In genomic region chr17:65552214-65552613, GRCh38 we compare ENCODE assay signal across 26 cellular contexts. TPM values are rescaled to one million over a fixed set of nuclear protein-coding genes. Genes with fewer than 3 reads are reported as not detected.
DNase-seq lines count a peak whose midpoint lies in the region; ATAC-seq and TF ChIP-seq lines count a peak whose summit lies in the region.
"Had no signal": no experiment of that assay in that cellular context is flagged by ENCODE, and none has a peak within 500 bp of the region (broad histone marks: within the 10 kb centered on the region; RNA-seq: fewer than 3 reads in every experiment).

No MANE protein-coding gene starts in this region.

- 83 to 94% methylated on average over 4 of the region's 4 CpGs for WGBS in body of pancreas, 2 donors

- no peaks in the 10 kb centered on the region for H3K9me2 ChIP-seq in MM.1S (replicated peaks; ENCODE audit: insufficient read depth, low read length)

- no peak overlapping the region for H3K4me2 ChIP-seq in MM.1S (ENCODE audit: low read depth, low read length)
- H3K4me2 ChIP-seq: BLaER1 had no signal

- CTCF ChIA-PET in HEK293 (lab: Yijun Ruan, JAX), result interaction anchor here (0.7 kb wide), 1 partner anchor 319 kb away, joined by 3 read pairs; no protein-coding TSS in a partner anchor

- H3K36me3 ChIP-seq in HEK293 (ENCODE audit: control insufficient read depth in 2 of 2, insufficient read depth in 1 of 2, low read length in 2 of 2) (peaks cover 3 to 51% of the 10 kb centered on the region in 2 experiments; a peak in 2 of 3 replicates), colonic mucosa (no peaks in the 10 kb centered on the region), lower lobe of right lung (peaks cover 38% of the 10 kb centered on the region), skeletal muscle tissue (ENCODE audit: control insufficient read depth in 3 of 3, insufficient read depth in 3 of 3, low read length in 3 of 3) (peaks cover 3 to 7% (median 6%) of the 10 kb centered on the region in 3 donors), MM.1S (replicated peaks; ENCODE audit: insufficient read depth, low read length) (no peaks in the 10 kb centered on the region), body of pancreas (replicated peaks in 1 of 2; ENCODE audit: insufficient read depth in 1 of 2, low read depth in 2 of 2) (no peaks in the 10 kb centered on the region)

- H3K9me3 ChIP-seq in HEK293 (ENCODE audit: control insufficient read depth, insufficient read depth, low read depth, low read length), result no peaks in the 10 kb centered on the region
- no peaks in the 10 kb centered on the region for H3K9me3 ChIP-seq in colonic mucosa
- H3K9me3 ChIP-seq in lower lobe of right lung, result no peaks in the 10 kb centered on the region
- no peaks in the 10 kb centered on the region for H3K9me3 ChIP-seq in skeletal muscle tissue (ENCODE audit: control insufficient read depth in 3 of 3, low read length in 3 of 3)
- H3K9me3 ChIP-seq in MM.1S (replicated peaks; ENCODE audit: insufficient read depth, low read length), result no peaks in the 10 kb centered on the region
- no peaks in the 10 kb centered on the region for H3K9me3 ChIP-seq in body of pancreas
- H3K9me3 ChIP-seq: BLaER1, SJCRH30, upper lobe of right lung had no signal

- TF ChIP-seq POLR2A in body of pancreas (IDR thresholded peaks at IDR 0.05), result no peak

- POLR2A ChIA-PET in HEK293 (lab: Yijun Ruan, JAX), result no interaction called here

- intact Hi-C loops in colonic mucosa (cut with DNase I), result no loop called here
- intact Hi-C loops in lower lobe of right lung (cut with DNase I), result loop anchor here (10.0 kb wide), 1 partner anchor 257 kb away; no protein-coding TSS in a partner anchor
- intact Hi-C loops in body of pancreas (cut with DNase I), result loop anchor here (5.0 kb wide), 1 partner anchor 255 kb away; no protein-coding TSS in a partner anchor

- H3K27ac ChIP-seq in HEK293 (ENCODE audit: extremely low read depth, low read depth, low read length), result no peak overlapping the region
- no peak overlapping the region for H3K27ac ChIP-seq in colonic mucosa
- H3K27ac ChIP-seq in lower lobe of right lung, result peak overlapping the region; percentile 46
- peak overlapping the region; percentile 62 for H3K27ac ChIP-seq in skeletal muscle tissue (ENCODE audit: low read depth, low read length)
- H3K27ac ChIP-seq in MM.1S (ENCODE audit: low read length), result no peak overlapping the region
- H3K27ac ChIP-seq in body of pancreas, result no peak overlapping the region
- H3K27ac ChIP-seq: BLaER1, cardiac muscle cell, SJCRH30, upper lobe of right lung had no signal

- H3K27me3 ChIP-seq in colonic mucosa (no peaks in the 10 kb centered on the region), lower lobe of right lung (ENCODE audit: low read depth) (no peaks in the 10 kb centered on the region), skeletal muscle tissue (ENCODE audit: control insufficient read depth in 3 of 3, insufficient read depth in 3 of 3, low read length in 3 of 3) (no peaks in the 10 kb centered on the region), MM.1S (replicated peaks; ENCODE audit: insufficient read depth, low read length) (no peaks in the 10 kb centered on the region), body of pancreas (no peaks in the 10 kb centered on the region)
- H3K27me3 ChIP-seq: BLaER1, cardiac muscle cell, SJCRH30, upper lobe of right lung had no signal

- ATAC-seq in lower lobe of right lung (no peak), body of pancreas (no peak)
- ATAC-seq: activated naive CD4-positive, alpha-beta T cell treated with anti-CD3 and anti-CD28 coated beads, Interleukin-2, amount 50 U/mL, for 72 hours; upper lobe of right lung had no signal

- DNase-seq in colonic mucosa (peak; percentile 72), lower lobe of right lung (peak; percentile 13), NCI-H1417 treated with DMSO at 0.1 percent for 48 hours (lab: John Stamatoyannopoulos, UW) (no peak), MM.1S (no peak), foreskin melanocyte (no peak), body of pancreas (no peak)
- DNase-seq: activated CD4-positive, alpha-beta T cell treated with anti-CD3 and anti-CD28 coated beads, Interleukin-2, amount 50 U/mL, for 48 hours; anterior cingulate cortex; COR-L47; DMS79; GDM1; H7; mammary epithelial cell; NCI-H1105; NCI-H1930; NCI-H226; occipital lobe; SJCRH30; small intestine; stimulated activated CD4-positive, alpha-beta T cell treated with anti-CD3 and anti-CD28 coated beads, Interleukin-1b, Interleukin-23, amount 100 ng/mL, for 48 hours; upper lobe of right lung had no signal

- no peaks in the 10 kb centered on the region for H4K20me1 ChIP-seq in MM.1S (ENCODE audit: insufficient read depth, low read length)
- H4K20me1 ChIP-seq: BLaER1 had no signal

- H2AFZ ChIP-seq in MM.1S (ENCODE audit: low read length), result no peak overlapping the region

- H3K4me3 ChIP-seq in HEK293 (ENCODE audit: low read depth, low read length) (no peak overlapping the region), colonic mucosa (no peak overlapping the region), lower lobe of right lung (no peak overlapping the region), skeletal muscle tissue (ENCODE audit: low read length in 3 of 3) (no peak overlapping the region), MM.1S (ENCODE audit: low read length) (no peak overlapping the region), body of pancreas (no peak overlapping the region)
- H3K4me3 ChIP-seq: BLaER1, cardiac muscle cell, SJCRH30, upper lobe of right lung had no signal

- H3K9ac ChIP-seq in colonic mucosa (ENCODE audit: low read depth in 2 of 2, low read length in 2 of 2), result peak overlapping the region in 1 of 2 donors; percentile 29
- H3K9ac ChIP-seq in skeletal muscle tissue (ENCODE audit: low read depth in 1 of 3, low read length in 3 of 3), result peak overlapping the region in 2 of 3 donors; percentile 45 to 53
- H3K9ac ChIP-seq in MM.1S (ENCODE audit: low read length), result no peak overlapping the region
- H3K9ac ChIP-seq: BLaER1 had no signal

- H3K4me1 ChIP-seq in HEK293 (ENCODE audit: control insufficient read depth, insufficient read depth, low read length) (peaks cover 18% of the 10 kb centered on the region), colonic mucosa (peaks cover 19% of the 10 kb centered on the region), lower lobe of right lung (peaks cover 13% of the 10 kb centered on the region), skeletal muscle tissue (ENCODE audit: control insufficient read depth in 3 of 3, insufficient read depth in 3 of 3, low read length in 3 of 3) (peaks cover 36 to 70% (median 58%) of the 10 kb centered on the region in 3 donors), MM.1S (ENCODE audit: low read length) (0 out of 2 replicates have a peak, but pooled peaks cover 3% of the 10 kb centered on the region), body of pancreas (peaks cover 32% of the 10 kb centered on the region)
- H3K4me1 ChIP-seq: SJCRH30 had no signal

- H3K79me2 ChIP-seq in MM.1S (ENCODE audit: low read length), result peaks cover 53% of the 10 kb centered on the region

- no peaks in the 10 kb centered on the region for H3F3A ChIP-seq in MM.1S (ENCODE audit: insufficient read depth, low read length)

- TF ChIP-seq CTCF in HEK293 (tag by site-specific recombination; IDR thresholded peaks at IDR 0.05) (no peak), colonic mucosa (IDR thresholded peaks at IDR 0.05) (no peak), lower lobe of right lung (IDR thresholded peaks at IDR 0.05) (no peak), MM.1S (IDR thresholded peaks at IDR 0.05; ENCODE audit: low read length) (no peak), body of pancreas (IDR thresholded peaks at IDR 0.05) (no peak)

TF ChIP-seq in HEK293, 187 proteins besides CTCF, POLR2A, EP300 and RAD21:
- TF ChIP-seq HOXD13 (CRISPR knock-in tag; IDR thresholded peaks at IDR 0.05; ENCODE audit: borderline replicate concordance) (no peak), ZNF639 (tag by site-specific recombination; IDR thresholded peaks at IDR 0.05) (no peak), PRDM6 (tag by site-specific recombination; IDR thresholded peaks at IDR 0.05) (no peak), TRIM28 (IDR thresholded peaks at IDR 0.05; ENCODE audit: borderline replicate concordance, low read length) (no peak), ZIC2 (tag by site-specific recombination; IDR thresholded peaks at IDR 0.05) (peak; percentile 32), ZNF37A (tag by site-specific recombination; IDR thresholded peaks at IDR 0.05) (no peak), ZNF529 (tag by site-specific recombination; IDR thresholded peaks at IDR 0.05; ENCODE audit: insufficient replicate concordance) (no peak), ZNF416 (tag by site-specific recombination; IDR thresholded peaks at IDR 0.05) (no peak)

RNA-seq across cellular contexts. Expression of gene AXIN2, which starts 9.2 kb away (rescaled TPM):
- total RNA-seq in colonic mucosa (10 to 100 TPM; 38.0 to 41.6 TPM), lower lobe of right lung (53.4 TPM), skeletal muscle tissue (19.8 TPM), body of pancreas (10 to 100 TPM in 1 of 2 donors, 1 to 10 TPM in 1; 5.4 to 16.2 TPM)

Comparison
In these comparisons a context has a peak if more than half of its experiments do, and no peak if none do; other contexts are left out.
1. H3K27ac ChIP-seq: peak in lower lobe of right lung (single experiment) and skeletal muscle tissue (single experiment); none in HEK293 (single experiment), colonic mucosa (single experiment), MM.1S (single experiment) and body of pancreas (0 of 4).
2. DNase-seq: peak in colonic mucosa (single experiment) and lower lobe of right lung (single experiment); none in NCI-H1417 treated with DMSO at 0.1 percent for 48 hours (single experiment), MM.1S (single experiment), foreskin melanocyte (single experiment) and body of pancreas (0 of 4).